In genomic region chr2:181955010-181955409, GRCh38 we compare ENCODE assay signal across 11 cellular contexts. TPM values are rescaled to one million over a fixed set of nuclear protein-coding genes. Genes with fewer than 3 reads are reported as not detected.
DNase-seq lines count a peak whose midpoint lies in the region; FAIRE-seq and TF ChIP-seq lines count a peak whose summit lies in the region.
"Had no signal": no experiment of that assay in that cellular context is flagged by ENCODE, and none has a peak within 500 bp of the region (broad histone marks: within the 10 kb centered on the region; RNA-seq: fewer than 3 reads in every experiment).

No MANE protein-coding gene starts in this region.

- TF ChIP-seq RAD21 in liver (IDR thresholded peaks at IDR 0.05), result no peak

- in situ Hi-C loops in astrocyte of the spinal cord (cut with HindIII; ENCODE audit: low sequenced_read_pairs), result no loop called here

- DNase-seq in COR-L47 (lab: John Stamatoyannopoulos, UW), result peak; percentile 5
- DNase-seq in astrocyte of the spinal cord (ENCODE audit: low read depth, low spot score), result peak; percentile 38
- DNase-seq in effector memory CD4-positive, alpha-beta T cell, result no peak
- DNase-seq in D721Med (ENCODE audit: insufficient read length, low spot score), result no peak
- DNase-seq in activated CD4-positive, alpha-beta memory T cell treated with anti-CD3 and anti-CD28 coated beads, Interleukin-2, amount 10 ng/mL, durations not matched to agents 7 days and 5 days, result no peak
- DNase-seq in iPS-NIHi7 (ENCODE audit: extremely low spot score), result no peak
- DNase-seq: stimulated activated CD4-positive, alpha-beta T cell treated with anti-CD3 and anti-CD28 coated beads, Interleukin-15, amount 100 ng/mL, for 24 hours had no signal

- H3K4me2 ChIP-seq in KMS-11, result 0 out of 2 replicates have a peak overlapping the region, but pooled peaks have one; percentile 14

- peak overlapping the region; percentile 58 for H2AFZ ChIP-seq in KMS-11 (ENCODE audit: low read depth)

- no peaks in the 10 kb centered on the region for H3K9me3 Mint-ChIP-seq in activated CD4-positive, alpha-beta memory T cell treated with anti-CD3 and anti-CD28 coated beads, Interleukin-2, amount 10 ng/mL, durations not matched to agents 7 days and 5 days

- no peaks in the 10 kb centered on the region for H3K79me2 ChIP-seq in KMS-11 (ENCODE audit: insufficient read depth, low read depth)

- H3K9ac ChIP-seq in KMS-11 (no peak overlapping the region), liver (ENCODE audit: low read depth in 1 of 2, low read length in 2 of 2) (no peak overlapping the region)

- WGBS in liver, result 67% methylated on average over 1 of the region's 1 CpG

- POLR2A ChIA-PET in activated CD4-positive, alpha-beta memory T cell treated with anti-CD3 and anti-CD28 coated beads, Interleukin-2, amount 10 ng/mL, durations not matched to agents 7 days and 5 days (lab: Charles Lee), result no interaction called here

- H3K27me3 Mint-ChIP-seq in activated CD4-positive, alpha-beta memory T cell treated with anti-CD3 and anti-CD28 coated beads, Interleukin-2, amount 10 ng/mL, durations not matched to agents 7 days and 5 days, result peaks cover 19% of the 10 kb centered on the region

- no peak for FAIRE-seq in D721Med (lab: Jason Lieb, UNC)

- no peaks in the 10 kb centered on the region for H3K36me3 Mint-ChIP-seq in activated CD4-positive, alpha-beta memory T cell treated with anti-CD3 and anti-CD28 coated beads, Interleukin-2, amount 10 ng/mL, durations not matched to agents 7 days and 5 days (ENCODE audit: low read depth)
- H3K36me3 Mint-ChIP-seq: activated naive CD8-positive, alpha-beta T cell had no signal

- no peaks in the 10 kb centered on the region for H4K20me1 ChIP-seq in KMS-11 (ENCODE audit: insufficient read depth)

- H3K4me3 ChIP-seq in KMS-11 (IDR thresholded peaks at IDR 0.05; ENCODE audit: insufficient read depth, low read depth, low read length) (no peak overlapping the region), astrocyte of the spinal cord (ENCODE audit: low read depth, low read length) (no peak overlapping the region), liver (ENCODE audit: low read depth in 1 of 3, low read length in 3 of 3) (peak overlapping the region in 2 of 3 donors; percentile 62 to 65)
- H3K4me3 ChIP-seq in effector memory CD4-positive, alpha-beta T cell (ENCODE audit: insufficient read depth, low read depth, low read length, poor library complexity, severe bottlenecking), result no peak overlapping the region

- peaks cover 10% of the 10 kb centered on the region for H3K4me1 ChIP-seq in KMS-11 (ENCODE audit: low read depth, poor library complexity, severe bottlenecking)
- H3K4me1 ChIP-seq in liver (ENCODE audit: control insufficient read depth in 4 of 4, insufficient read depth in 4 of 4, low read length in 3 of 4), result peaks cover 0 to 5% (median 3%) of the 10 kb centered on the region in 4 donors
- H3K4me1 ChIP-seq in effector memory CD4-positive, alpha-beta T cell (ENCODE audit: control insufficient read depth, insufficient read depth, low read length, poor library complexity, severe bottlenecking), result peaks cover 5% of the 10 kb centered on the region

- no peak overlapping the region for H3K4me3 Mint-ChIP-seq in activated CD4-positive, alpha-beta memory T cell treated with anti-CD3 and anti-CD28 coated beads, Interleukin-2, amount 10 ng/mL, durations not matched to agents 7 days and 5 days

- no peaks in the 10 kb centered on the region for H3K27me3 ChIP-seq in KMS-11 (ENCODE audit: insufficient read depth, low read depth)
- H3K27me3 ChIP-seq in liver (ENCODE audit: control insufficient read depth in 4 of 4, insufficient read depth in 4 of 4, low read length in 3 of 4), result no peaks in the 10 kb centered on the region
- H3K27me3 ChIP-seq in effector memory CD4-positive, alpha-beta T cell (replicated peaks; ENCODE audit: control insufficient read depth, insufficient read depth, low read length, poor library complexity, severe bottlenecking), result no peaks in the 10 kb centered on the region

- H3K27ac ChIP-seq in KMS-11 (no peak overlapping the region), liver (ENCODE audit: low read depth in 1 of 2, low read length in 2 of 2) (no peak overlapping the region)
- H3K27ac ChIP-seq in effector memory CD4-positive, alpha-beta T cell (ENCODE audit: insufficient read depth, low read length, poor library complexity, severe bottlenecking), result no peak overlapping the region

- no peaks in the 10 kb centered on the region for H3K9me3 ChIP-seq in liver (ENCODE audit: control insufficient read depth in 4 of 4, low read length in 3 of 4)
- H3K9me3 ChIP-seq in effector memory CD4-positive, alpha-beta T cell (ENCODE audit: control insufficient read depth, low read length), result no peaks in the 10 kb centered on the region

- TF ChIP-seq CTCF in KMS-11 (conservative IDR thresholded peaks at IDR 0.05; ENCODE audit: low read depth, low read length) (no peak), astrocyte of the spinal cord (IDR thresholded peaks at IDR 0.05; ENCODE audit: low read depth, low read length) (no peak), liver (IDR thresholded peaks at IDR 0.05; ENCODE audit: low read depth, low read length, missing input control) (no peak), D721Med (IDR thresholded peaks at IDR 0.05; ENCODE audit: insufficient read depth, missing control alignments) (no peak)

- H3K27ac Mint-ChIP-seq in activated CD4-positive, alpha-beta memory T cell treated with anti-CD3 and anti-CD28 coated beads, Interleukin-2, amount 10 ng/mL, durations not matched to agents 7 days and 5 days, result no peak overlapping the region
- H3K27ac Mint-ChIP-seq: activated naive CD8-positive, alpha-beta T cell had no signal

- CTCF ChIA-PET in activated CD4-positive, alpha-beta memory T cell treated with anti-CD3 and anti-CD28 coated beads, Interleukin-2, amount 10 ng/mL, durations not matched to agents 7 days and 5 days (lab: Charles Lee), result interaction anchor here (0.9 to 2.2 kb wide), 8 partner anchors 15 to 240 kb away, joined by 3 to 9 read pairs (median 4); no protein-coding TSS in a partner anchor

- H3K36me3 ChIP-seq in KMS-11 (ENCODE audit: insufficient read depth) (no peaks in the 10 kb centered on the region), liver (ENCODE audit: control insufficient read depth in 4 of 4, insufficient read depth in 3 of 4, low read depth in 1 of 4, low read length in 3 of 4) (no peaks in the 10 kb centered on the region)
- H3K36me3 ChIP-seq in effector memory CD4-positive, alpha-beta T cell (ENCODE audit: control insufficient read depth, insufficient read depth, low read length), result no peaks in the 10 kb centered on the region

- peaks cover 12% of the 10 kb centered on the region for H3K4me1 Mint-ChIP-seq in activated CD4-positive, alpha-beta memory T cell treated with anti-CD3 and anti-CD28 coated beads, Interleukin-2, amount 10 ng/mL, durations not matched to agents 7 days and 5 days

TF ChIP-seq in liver, 16 proteins besides CTCF, POLR2A, EP300 and RAD21:
- no peak for TF ChIP-seq NR2F2 (IDR thresholded peaks at IDR 0.05)
- TF ChIP-seq YY1 (IDR thresholded peaks at IDR 0.05), result no peak
- TF ChIP-seq TAF1 (conservative IDR thresholded peaks at IDR 0.05), result no peak
- TF ChIP-seq FOXA1 (IDR thresholded peaks at IDR 0.05), result no peak
- no peak for TF ChIP-seq RXRA (IDR thresholded peaks at IDR 0.05)
- TF ChIP-seq HNF4A (conservative IDR thresholded peaks at IDR 0.05), result no peak
- no peak for TF ChIP-seq SP1 (IDR thresholded peaks at IDR 0.05)
TF ChIP-seq in liver: peak in this region for 0.

RNA-seq across cellular contexts. Expression of gene PPP1R1C, which starts 30.6 kb away (rescaled TPM):
- 10 to 100 TPM in 1 of 2 donors, 1 to 10 TPM in 1; 5.4 to 16.9 TPM for total RNA-seq in liver
- polyA plus RNA-seq in liver, result 10 to 100 TPM in 1 of 2 donors, 1 to 10 TPM in 1; 5.6 to 21.7 TPM
- not detected for total RNA-seq in activated CD4-positive, alpha-beta memory T cell treated with anti-CD3 and anti-CD28 coated beads, Interleukin-2, amount 10 ng/mL, durations not matched to agents 7 days and 5 days
- polyA plus RNA-seq: neural cell had no signal

Comparison
In these comparisons a context has a peak if more than half of its experiments do, and no peak if none do; other contexts are left out.
1. DNase-seq: peak in COR-L47 (single experiment) and astrocyte of the spinal cord (single experiment); none in effector memory CD4-positive, alpha-beta T cell (0 of 3), D721Med (single experiment), activated CD4-positive, alpha-beta memory T cell treated with anti-CD3 and anti-CD28 coated beads, Interleukin-2, amount 10 ng/mL, durations not matched to agents 7 days and 5 days (single experiment) and iPS-NIHi7 (single experiment).
2. H3K4me3 ChIP-seq: peak in liver (2 of 3); none in KMS-11 (single experiment), astrocyte of the spinal cord (single experiment) and effector memory CD4-positive, alpha-beta T cell (single experiment).
3. RNA of gene PPP1R1C, which starts 30.6 kb away (total RNA-seq): 5.4 to 16.9 TPM in liver; not detected in activated CD4-positive, alpha-beta memory T cell treated with anti-CD3 and anti-CD28 coated beads, Interleukin-2, amount 10 ng/mL, durations not matched to agents 7 days and 5 days; every median in the first group is over 4 times any median in the second.